Comparison of ENCODE assay signal across 19 cellular contexts in the genomic region with DNA sequence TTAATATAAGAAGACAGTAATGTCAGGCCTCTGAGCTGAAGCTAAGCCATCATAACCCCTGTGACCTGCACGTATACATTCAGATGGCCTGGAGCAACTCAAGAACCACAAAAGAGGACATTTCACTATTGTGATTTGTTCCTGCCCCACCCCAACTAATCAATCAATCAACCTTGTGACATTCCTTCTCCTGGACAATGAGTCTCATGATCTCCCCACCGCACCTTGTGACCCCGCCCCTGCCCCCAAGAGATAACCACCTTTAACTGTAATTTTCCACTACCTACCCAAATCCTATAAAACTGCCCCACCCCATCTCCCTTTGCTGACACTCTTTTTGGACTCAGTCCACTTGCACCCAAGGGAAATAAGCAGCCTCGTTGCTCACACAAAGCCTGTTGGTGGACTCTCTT. TPM values are rescaled to one million over a fixed set of nuclear protein-coding genes. Genes with fewer than 3 reads are reported as not detected.
DNase-seq lines count a peak whose midpoint lies in the region; ATAC-seq and TF ChIP-seq lines count a peak whose summit lies in the region.
"Had no signal": no experiment of that assay in that cellular context is flagged by ENCODE, and none has a peak within 500 bp of the region (broad histone marks: within the 10 kb centered on the region; RNA-seq: fewer than 3 reads in every experiment).

No MANE protein-coding gene starts in this region.

- no peaks in the 10 kb centered on the region for H3K79me2 ChIP-seq in SU-DHL-6 (ENCODE audit: insufficient read depth, low read length)
- H3K79me2 ChIP-seq in hepatocyte: no peaks in the 10 kb centered on the region

- H3K9me3 ChIP-seq in KOPT-K1 (ENCODE audit: insufficient read depth, low read length, poor library complexity, severe bottlenecking) (no peaks in the 10 kb centered on the region), SU-DHL-6 (ENCODE audit: insufficient read depth, low read length) (no peaks in the 10 kb centered on the region), hepatocyte (ENCODE audit: low read depth) (no peaks in the 10 kb centered on the region), lower lobe of right lung (no peaks in the 10 kb centered on the region)
- no peaks in the 10 kb centered on the region for H3K9me3 ChIP-seq in effector memory CD4-positive, alpha-beta T cell (ENCODE audit: control insufficient read depth, low read length)

- peaks cover 10% of the 10 kb centered on the region for H3F3A ChIP-seq in SU-DHL-6 (ENCODE audit: insufficient read depth)

- H3K9me3 Mint-ChIP-seq in osteocyte (ENCODE audit: unreplicated experiment): no peaks in the 10 kb centered on the region
- H3K9me3 Mint-ChIP-seq: central memory CD8-positive, alpha-beta T cell had no signal

- H3K4me1 ChIP-seq in hepatocyte (ENCODE audit: insufficient read depth) (no peaks in the 10 kb centered on the region), lower lobe of right lung (peaks cover 6% of the 10 kb centered on the region)
- no peaks in the 10 kb centered on the region for H3K4me1 ChIP-seq in effector memory CD4-positive, alpha-beta T cell (ENCODE audit: control insufficient read depth, insufficient read depth, low read length, poor library complexity, severe bottlenecking)
- H3K4me1 ChIP-seq: neural progenitor cell had no signal

- TF ChIP-seq CTCF in SU-DHL-6 (IDR thresholded peaks at IDR 0.05; ENCODE audit: insufficient read depth, low read length, poor library complexity, severe bottlenecking) (no peak), hepatocyte (IDR thresholded peaks at IDR 0.05; ENCODE audit: poor library complexity) (no peak), lower lobe of right lung (IDR thresholded peaks at IDR 0.05) (no peak), osteocyte (IDR thresholded peaks at IDR 0.05) (no peak)

- 64% methylated on average over 4 of the region's 4 CpGs for WGBS in hepatocyte (ENCODE audit: low lambda C conversion rate, missing lambda C conversion rate)

- no peaks in the 10 kb centered on the region for H3K9me2 ChIP-seq in SU-DHL-6 (replicated peaks; ENCODE audit: insufficient read depth, low read length)
- no peaks in the 10 kb centered on the region for H3K9me2 ChIP-seq in hepatocyte (replicated peaks; ENCODE audit: insufficient read depth)

- H3K27ac ChIP-seq in KOPT-K1 (ENCODE audit: low read depth, low read length, poor library complexity, severe bottlenecking): peak overlapping the region; percentile 74
- H3K27ac ChIP-seq in SU-DHL-6 (ENCODE audit: low read depth, low read length): peak overlapping the region; percentile 98
- peak overlapping the region; percentile 62 for H3K27ac ChIP-seq in hepatocyte
- no peak overlapping the region for H3K27ac ChIP-seq in lower lobe of right lung
- no peak overlapping the region for H3K27ac ChIP-seq in effector memory CD4-positive, alpha-beta T cell (ENCODE audit: insufficient read depth, low read length, poor library complexity, severe bottlenecking)
- H3K27ac ChIP-seq: neural progenitor cell had no signal

- H2AFZ ChIP-seq in SU-DHL-6 (ENCODE audit: low read depth, low read length, severe bottlenecking) (no peak overlapping the region), hepatocyte (no peak overlapping the region)
- H2AFZ ChIP-seq: neural progenitor cell had no signal

- H3K4me1 Mint-ChIP-seq in osteocyte (ENCODE audit: unreplicated experiment): no peaks in the 10 kb centered on the region
- H3K4me1 Mint-ChIP-seq: activated CD4-positive, alpha-beta T cell treated with anti-CD3 and anti-CD28 coated beads for 36 hours; neural progenitor cell had no signal

- H3K27ac Mint-ChIP-seq in osteocyte (ENCODE audit: unreplicated experiment): no peak overlapping the region
- H3K27ac Mint-ChIP-seq: activated CD4-positive, alpha-beta T cell treated with anti-CD3 and anti-CD28 coated beads for 36 hours; neural progenitor cell; stimulated activated naive B cell treated with anti-CD40 and anti-IgM and Interleukin-4, amounts not matched to agents 10 μg/mL and 1 μg/mL and 100 μg/mL, for 72 hours had no signal

- H3K4me3 ChIP-seq in SU-DHL-6 (ENCODE audit: insufficient read depth, low read length, poor library complexity, severe bottlenecking) (no peak overlapping the region), hepatocyte (no peak overlapping the region), lower lobe of right lung (no peak overlapping the region)
- H3K4me3 ChIP-seq in effector memory CD4-positive, alpha-beta T cell (ENCODE audit: insufficient read depth, low read depth, low read length, poor library complexity, severe bottlenecking): no peak overlapping the region
- H3K4me3 ChIP-seq: neural progenitor cell had no signal

- no peak overlapping the region for H3K4me3 Mint-ChIP-seq in osteocyte (ENCODE audit: unreplicated experiment)
- H3K4me3 Mint-ChIP-seq: activated CD4-positive, alpha-beta T cell treated with anti-CD3 and anti-CD28 coated beads for 36 hours; central memory CD8-positive, alpha-beta T cell; neural progenitor cell; stimulated activated naive B cell treated with anti-CD40 and anti-IgM and Interleukin-4, amounts not matched to agents 10 μg/mL and 1 μg/mL and 100 μg/mL, for 72 hours had no signal

- no peaks in the 10 kb centered on the region for H3K27me3 Mint-ChIP-seq in osteocyte (ENCODE audit: unreplicated experiment)

- H3K4me2 ChIP-seq in SU-DHL-6 (ENCODE audit: low read depth, low read length, poor library complexity, severe bottlenecking) (peak overlapping the region; percentile 64), hepatocyte (no peak overlapping the region)
- H3K4me2 ChIP-seq: neural progenitor cell had no signal

- H3K9ac ChIP-seq in SU-DHL-6 (ENCODE audit: low read length): peak overlapping the region; percentile 63
- H3K9ac ChIP-seq: neural progenitor cell had no signal

- intact Hi-C loops in lower lobe of right lung (cut with DNase I): no loop called here

- ATAC-seq in GM18502 (IDR thresholded peaks at IDR 0.05; ENCODE audit: poor library complexity, unreplicated experiment) (peak; percentile 8), lower lobe of right lung (no peak), HG03108 (IDR thresholded peaks at IDR 0.05; ENCODE audit: unreplicated experiment) (no peak)

- H4K20me1 ChIP-seq in SU-DHL-6 (ENCODE audit: low read depth, low read length) (no peaks in the 10 kb centered on the region), hepatocyte (ENCODE audit: insufficient read depth, poor library complexity, severe bottlenecking) (no peaks in the 10 kb centered on the region)

- H3K36me3 ChIP-seq in KOPT-K1 (ENCODE audit: insufficient read depth, low read length): no peaks in the 10 kb centered on the region
- no peaks in the 10 kb centered on the region for H3K36me3 ChIP-seq in SU-DHL-6 (ENCODE audit: low read length)
- no peaks in the 10 kb centered on the region for H3K36me3 ChIP-seq in hepatocyte (replicated peaks; ENCODE audit: insufficient read depth, low read depth)
- H3K36me3 ChIP-seq in lower lobe of right lung: no peaks in the 10 kb centered on the region
- H3K36me3 ChIP-seq in effector memory CD4-positive, alpha-beta T cell (ENCODE audit: control insufficient read depth, insufficient read depth, low read length): no peaks in the 10 kb centered on the region
- H3K36me3 ChIP-seq: neural progenitor cell had no signal

- H3K27me3 ChIP-seq in SU-DHL-6 (ENCODE audit: low read length) (no peaks in the 10 kb centered on the region), hepatocyte (no peaks in the 10 kb centered on the region), lower lobe of right lung (ENCODE audit: low read depth) (no peaks in the 10 kb centered on the region)
- peaks cover 3% of the 10 kb centered on the region for H3K27me3 ChIP-seq in effector memory CD4-positive, alpha-beta T cell (replicated peaks; ENCODE audit: control insufficient read depth, insufficient read depth, low read length, poor library complexity, severe bottlenecking)
- H3K27me3 ChIP-seq: neural progenitor cell had no signal

- DNase-seq in hepatocyte (ENCODE audit: low spot score): no peak
- no peak for DNase-seq in lower lobe of right lung
- no peak for DNase-seq in effector memory CD4-positive, alpha-beta T cell
- no peak for DNase-seq in osteocyte (ENCODE audit: extremely low spot score, unreplicated experiment)
- DNase-seq: activated CD4-positive, alpha-beta T cell treated with anti-CD3 and anti-CD28 coated beads for 36 hours; activated gamma-delta T cell treated with Interleukin-2 at 50 U/mL for 16 hours; DMS 273 treated with DMSO at 0.1 percent for 48 hours; kidney glomerular epithelial cell; NCI-H1092; NCI-H2107; trophoblast cell had no signal

- H3K36me3 Mint-ChIP-seq in osteocyte (ENCODE audit: unreplicated experiment): no peaks in the 10 kb centered on the region
- H3K36me3 Mint-ChIP-seq: neural progenitor cell had no signal

RNA-seq across cellular contexts. Expression of a gene that starts 14.1 kb away (rescaled TPM):
- total RNA-seq in hepatocyte (not detected in 2 replicates), lower lobe of right lung (2.6 TPM), osteocyte (0.42 and 0.54 TPM in 2 replicates)
- polyA plus RNA-seq in hepatocyte: not detected in 2 replicates
- polyA plus RNA-seq: BJ had no signal

RNA-seq across cellular contexts. Expression of a gene that starts 46.0 kb away (rescaled TPM):
- total RNA-seq in hepatocyte: 2.3 and 2.6 TPM in 2 replicates
- 3.8 and 9.2 TPM in 2 replicates for polyA plus RNA-seq in hepatocyte
- 4.1 TPM for total RNA-seq in lower lobe of right lung
- total RNA-seq in osteocyte: 1.4 and 1.5 TPM in 2 replicates

Comparison
In these comparisons a context has a peak if more than half of its experiments do, and no peak if none do; other contexts are left out.
1. H3K27ac ChIP-seq: peak in KOPT-K1 (single experiment), SU-DHL-6 (single experiment) and hepatocyte (single experiment); none in lower lobe of right lung (single experiment) and effector memory CD4-positive, alpha-beta T cell (single experiment).